Comparison of ENCODE assay signal across 1 cellular context in genomic region chr6:43856005-43856765, GRCh38.
A peak's percentile ranks its signal among the peaks of the same experiment; 100 is the strongest.
TF ChIP-seq lines count a peak whose summit lies in the region.

No MANE protein-coding gene starts in this region.

TF ChIP-seq in HepG2, 621 proteins besides CTCF, POLR2A, EP300 and RAD21 (continued from another document and continues in another):
- TF ChIP-seq FOXO4 (CRISPR knock-in tag; conservative IDR thresholded peaks at IDR 0.05), result 0 out of 2 replicates have a peak, but pooled peaks have one; percentile 70
- peak; percentile 59 for TF ChIP-seq FOSL2 (CRISPR knock-in tag; IDR thresholded peaks at IDR 0.05)
- TF ChIP-seq POLR2AphosphoS5 (IDR thresholded peaks at IDR 0.05; ENCODE audit: low read depth, low read length), result no peak
- TF ChIP-seq ZNF792 (CRISPR knock-in tag; IDR thresholded peaks at IDR 0.05), result peak; percentile 90
- TF ChIP-seq SRSF9 (IDR thresholded peaks at IDR 0.05; ENCODE audit: borderline replicate concordance, insufficient read depth, low read depth, low read length, poor library complexity, severe bottlenecking), result no peak
- TF ChIP-seq CAMTA2 (CRISPR knock-in tag; IDR thresholded peaks at IDR 0.05; ENCODE audit: borderline replicate concordance), result no peak
- TF ChIP-seq ZBTB49 (CRISPR knock-in tag; IDR thresholded peaks at IDR 0.05; ENCODE audit: borderline replicate concordance), result no peak
- peak; percentile 59; the same call in 1 of the 2 replicates for TF ChIP-seq GATAD1 (CRISPR knock-in tag; IDR thresholded peaks at IDR 0.05)
- TF ChIP-seq GMEB1 (CRISPR knock-in tag; IDR thresholded peaks at IDR 0.05; ENCODE audit: borderline replicate concordance), result no peak; the same call in 1 of the 2 replicates
- peak; percentile 89 for TF ChIP-seq ZBTB7B (CRISPR knock-in tag; IDR thresholded peaks at IDR 0.05)
- TF ChIP-seq DZIP1 (CRISPR knock-in tag; IDR thresholded peaks at IDR 0.05), result no peak
- TF ChIP-seq E2F5 (CRISPR knock-in tag; conservative IDR thresholded peaks at IDR 0.05), result no peak
- no peak for TF ChIP-seq MAF1 (CRISPR knock-in tag; IDR thresholded peaks at IDR 0.05; ENCODE audit: borderline replicate concordance)
- no peak for TF ChIP-seq ZNF567 (CRISPR knock-in tag; IDR thresholded peaks at IDR 0.05; ENCODE audit: borderline replicate concordance)
- no peak for TF ChIP-seq CSRNP2 (CRISPR knock-in tag; conservative IDR thresholded peaks at IDR 0.05; ENCODE audit: low read depth)
- no peak for TF ChIP-seq PBX2 (CRISPR knock-in tag; IDR thresholded peaks at IDR 0.05)
- TF ChIP-seq ZNF574 (CRISPR knock-in tag; IDR thresholded peaks at IDR 0.05), result peak; percentile 72
- no peak for TF ChIP-seq HOXD1 (CRISPR knock-in tag; IDR thresholded peaks at IDR 0.05)
- TF ChIP-seq JARID2 (CRISPR knock-in tag; IDR thresholded peaks at IDR 0.05; ENCODE audit: insufficient replicate concordance), result peak; percentile 28
- peak; percentile 75; the same call in 1 of the 2 replicates for TF ChIP-seq NRL (CRISPR knock-in tag; IDR thresholded peaks at IDR 0.05; ENCODE audit: borderline replicate concordance)
- TF ChIP-seq ZNF260 (CRISPR knock-in tag; IDR thresholded peaks at IDR 0.05; ENCODE audit: borderline replicate concordance, low read depth), result no peak
- TF ChIP-seq GRHL1 (CRISPR knock-in tag; conservative IDR thresholded peaks at IDR 0.05), result no peak
- 0 out of 2 replicates have a peak, but pooled peaks have one; percentile 19 for TF ChIP-seq PITX1 (CRISPR knock-in tag; IDR thresholded peaks at IDR 0.05)
- no peak for TF ChIP-seq CENPT (CRISPR knock-in tag; IDR thresholded peaks at IDR 0.05; ENCODE audit: low read depth)
- TF ChIP-seq ZNF713 (CRISPR knock-in tag; IDR thresholded peaks at IDR 0.05), result no peak
- TF ChIP-seq XRCC5 (optimal IDR thresholded peaks at IDR 0.05; ENCODE audit: low read length), result peak; percentile 99
- no peak for TF ChIP-seq GPN1 (CRISPR knock-in tag; IDR thresholded peaks at IDR 0.05; ENCODE audit: borderline replicate concordance)
- TF ChIP-seq ZNF841 (CRISPR knock-in tag; IDR thresholded peaks at IDR 0.05; ENCODE audit: borderline replicate concordance), result no peak
- TF ChIP-seq ZNF883 (CRISPR knock-in tag; IDR thresholded peaks at IDR 0.05; ENCODE audit: not compliant biosample characterization), result no peak
- peak; percentile 65 for TF ChIP-seq RBM39 (IDR thresholded peaks at IDR 0.05; ENCODE audit: low read depth, low read length, poor library complexity, severe bottlenecking)
- 0 out of 2 replicates have a peak, but pooled peaks have one; percentile 50 for TF ChIP-seq ZNF572 (CRISPR knock-in tag; IDR thresholded peaks at IDR 0.05)
- TF ChIP-seq TRAFD1 (CRISPR knock-in tag; IDR thresholded peaks at IDR 0.05; ENCODE audit: borderline replicate concordance), result peak; percentile 74; the same call in 1 of the 2 replicates
- no peak for TF ChIP-seq RARG (CRISPR knock-in tag; IDR thresholded peaks at IDR 0.05; ENCODE audit: low read depth)
- TF ChIP-seq SNRNP70 (IDR thresholded peaks at IDR 0.05; ENCODE audit: low read depth, low read length), result no peak
- 0 out of 2 replicates have a peak, but pooled peaks have one; percentile 50 for TF ChIP-seq ZNF674 (CRISPR knock-in tag; IDR thresholded peaks at IDR 0.05; ENCODE audit: low read depth)
- no peak for TF ChIP-seq MED13 (CRISPR knock-in tag; IDR thresholded peaks at IDR 0.05)
- TF ChIP-seq ZBTB44 (CRISPR knock-in tag; IDR thresholded peaks at IDR 0.05), result no peak
- no peak for TF ChIP-seq FLYWCH1 (CRISPR knock-in tag; IDR thresholded peaks at IDR 0.05)
- TF ChIP-seq RBFOX2 (IDR thresholded peaks at IDR 0.05; ENCODE audit: low read depth, low read length), result no peak
